10 cellular contexts compared by ENCODE assay signal in genomic region chrX:111164728-111165127, GRCh38.
A peak's percentile ranks its signal among the peaks of the same experiment; 100 is the strongest.
DNase-seq lines count a peak whose midpoint lies in the region; ATAC-seq and TF ChIP-seq lines count a peak whose summit lies in the region.
"Had no signal": no experiment of that assay in that cellular context is flagged by ENCODE, and none has a peak within 500 bp of the region (broad histone marks: within the 10 kb centered on the region; RNA-seq: fewer than 3 reads in every experiment).

No MANE protein-coding gene starts in this region.

- H3K4me1 ChIP-seq in Panc1 (ENCODE audit: control insufficient read depth, insufficient read depth, low read length): no peaks in the 10 kb centered on the region

- CTCF ChIA-PET in Panc1 (lab: Charles Lee): no interaction called here

- POLR2A ChIA-PET in Panc1 (lab: Charles Lee): no interaction called here

- intact Hi-C loops in Panc1 (cut with micrococcal nuclease; ENCODE audit: unreplicated experiment): loop anchor here (5.0 kb wide), 1 partner anchor 283 kb away; no protein-coding TSS in a partner anchor

- H3K4me3 ChIP-seq in GM12875 (ENCODE audit: low read depth, low read length): no peak overlapping the region
- H3K4me3 ChIP-seq in Panc1 (ENCODE audit: low read depth in 2 of 2, low read length in 2 of 2): no peak overlapping the region

- BruUV-seq in Panc1 (replicated peaks; lab: Mats Ljungman, UMichigan): no TSS peak

- no peak for ATAC-seq in Panc1

- no peak overlapping the region for H3K27ac ChIP-seq in Panc1 (ENCODE audit: low read length)
- H3K27ac ChIP-seq: HL-60 had no signal

- H3K27me3 ChIP-seq in Panc1 (ENCODE audit: control insufficient read depth, insufficient read depth, low read length): no peaks in the 10 kb centered on the region

- H3K9me3 ChIP-seq in Panc1 (ENCODE audit: control insufficient read depth, insufficient read depth, low read depth, low read length): no peaks in the 10 kb centered on the region

- in situ Hi-C loops in Panc1 (cut with HindIII; ENCODE audit: low pct_unique_long_range_greater_than_20kb, low sequenced_read_pairs): no loop called here

- H3K36me3 ChIP-seq in Panc1 (ENCODE audit: control insufficient read depth, insufficient read depth, low read length): no peaks in the 10 kb centered on the region

- peak; percentile 24; the same call in 1 of the 2 replicates for TF ChIP-seq CTCF in GM12875 (IDR thresholded peaks at IDR 0.05; ENCODE audit: borderline replicate concordance, insufficient read depth, low read depth, low read length)
- peak; percentile 38 for TF ChIP-seq CTCF in Panc1 (IDR thresholded peaks at IDR 0.05)

- DNase-seq in AG08395 (ENCODE audit: low spot score) (peak; percentile 7), Panc1 (ENCODE audit: low read depth, low spot score) (no peak), globus pallidus (ENCODE audit: low spot score) (peak; percentile 7), glomerular visceral epithelial cell (ENCODE audit: extremely low spot score) (no peak), NCI-H2029 (lab: John Stamatoyannopoulos, UW) (no peak), LoVo (ENCODE audit: low spot score) (no peak)
- DNase-seq in activated CD4-positive, alpha-beta T cell treated with anti-CD3 and anti-CD28 coated beads for 1 hour: no peak
- DNase-seq: activated T-cell treated with anti-CD3 and anti-CD28 coated beads, Interleukin-2, amount 50 U/mL, for 1 hour had no signal

Comparison
In these comparisons a context has a peak if more than half of its experiments do, and no peak if none do; other contexts are left out.
1. DNase-seq: peak in AG08395 (single experiment) and globus pallidus (single experiment); none in Panc1 (single experiment), glomerular visceral epithelial cell (single experiment), NCI-H2029 (single experiment), LoVo (single experiment) and activated CD4-positive, alpha-beta T cell treated with anti-CD3 and anti-CD28 coated beads for 1 hour (single experiment).